ENCODE assay signal across 17 cellular contexts in genomic region chr2:108553181-108553919, GRCh38. TPM values are rescaled to one million over a fixed set of nuclear protein-coding genes. Genes with fewer than 3 reads are reported as not detected.
DNase-seq lines count a peak whose midpoint lies in the region; ATAC-seq, FAIRE-seq and TF ChIP-seq lines count a peak whose summit lies in the region.
"Had no signal": no experiment of that assay in that cellular context is flagged by ENCODE, and none has a peak within 500 bp of the region (broad histone marks: within the 10 kb centered on the region; RNA-seq: fewer than 3 reads in every experiment).

No MANE protein-coding gene starts in this region.

- H3K27ac ChIP-seq in pancreas (no peak overlapping the region), uterus (peak overlapping the region; percentile 5 to 31)
- H3K27ac ChIP-seq: BLaER1 treated with 17β-estradiol and CSF1 and Interleukin-3, amounts not matched to agents 10 nM and 100 nM; HL-60 had no signal

- no peak overlapping the region for H3K4me3 Mint-ChIP-seq in chondrocyte (ENCODE audit: unreplicated experiment)
- H3K4me3 Mint-ChIP-seq: activated naive CD8-positive, alpha-beta T cell; memory B cell had no signal

- H3K9me3 Mint-ChIP-seq in chondrocyte (ENCODE audit: low read depth): no peaks in the 10 kb centered on the region
- H3K9me3 Mint-ChIP-seq: memory B cell had no signal

- H3K36me3 Mint-ChIP-seq in chondrocyte (ENCODE audit: low read depth): no peaks in the 10 kb centered on the region

- H3K4me1 ChIP-seq in pancreas (peaks cover 3 to 8% (median 5%) of the 10 kb centered on the region in 3 donors), uterus (peaks cover 0 to 4% of the 10 kb centered on the region in 2 donors)
- H3K4me1 ChIP-seq: BLaER1 treated with 17β-estradiol and CSF1 and Interleukin-3, amounts not matched to agents 10 nM and 100 nM; Peyer's patch had no signal

- no peaks in the 10 kb centered on the region for H3K27me3 Mint-ChIP-seq in chondrocyte (ENCODE audit: low read depth)
- H3K27me3 Mint-ChIP-seq: activated naive CD8-positive, alpha-beta T cell; memory B cell had no signal

- no peak overlapping the region for H3K4me3 ChIP-seq in pancreas
- no peak overlapping the region for H3K4me3 ChIP-seq in uterus
- H3K4me3 ChIP-seq: BLaER1 treated with 17β-estradiol and CSF1 and Interleukin-3, amounts not matched to agents 10 nM and 100 nM; Peyer's patch had no signal

- DNase-seq in chondrocyte (ENCODE audit: low spot score): no peak
- no peak for DNase-seq in left ventricle myocardium superior
- DNase-seq in pancreas: no peak
- DNase-seq in uterus: no peak
- DNase-seq in RPMI8226: no peak
- DNase-seq in NCI-H2081 (lab: John Stamatoyannopoulos, UW): no peak
- DNase-seq in germinal center (ENCODE audit: low spot score): no peak
- DNase-seq: activated CD8-positive, alpha-beta memory T cell treated with anti-CD3 and anti-CD28 coated beads, Interleukin-2, amount 50 U/mL, for 4 hours; DMS79; NCI-H187; NCI-H526; Peyer's patch had no signal

- no peaks in the 10 kb centered on the region for H3K9me3 ChIP-seq in pancreas
- H3K9me3 ChIP-seq in uterus: no peaks in the 10 kb centered on the region
- H3K9me3 ChIP-seq: Peyer's patch had no signal

- FAIRE-seq in pancreas (lab: Jason Lieb, UNC): no peak

- no peaks in the 10 kb centered on the region for H3K27me3 ChIP-seq in pancreas
- no peaks in the 10 kb centered on the region for H3K27me3 ChIP-seq in uterus
- H3K27me3 ChIP-seq: BLaER1 treated with 17β-estradiol and CSF1 and Interleukin-3, amounts not matched to agents 10 nM and 100 nM; Peyer's patch had no signal

- intact Hi-C loops in left ventricle myocardium superior (cut with micrococcal nuclease) (no loop called here), pancreas (cut with DNase I) (no loop called here), uterus (cut with DNase I; ENCODE audit: low total_unique reads) (no loop called here)

- peak overlapping the region; percentile 60 for H3K27ac Mint-ChIP-seq in chondrocyte (ENCODE audit: unreplicated experiment)
- H3K27ac Mint-ChIP-seq: activated naive CD8-positive, alpha-beta T cell; memory B cell had no signal

- 62 to 65% methylated on average over 7 of the region's 7 CpGs for WGBS in pancreas, 2 donors

- H3K4me1 Mint-ChIP-seq in chondrocyte (ENCODE audit: low read depth): peaks cover 55% of the 10 kb centered on the region

- ATAC-seq in left ventricle myocardium superior (peak; percentile 67), pancreas (peak in 3 of 4 donors; percentile 18 to 39 (median 25))
- ATAC-seq: HCT116 had no signal

- H3K36me3 ChIP-seq in pancreas (no peaks in the 10 kb centered on the region), uterus (no peaks in the 10 kb centered on the region)
- H3K36me3 ChIP-seq: Peyer's patch had no signal

- TF ChIP-seq CTCF in chondrocyte (IDR thresholded peaks at IDR 0.05) (no peak), pancreas (IDR thresholded peaks at IDR 0.05) (no peak), uterus (IDR thresholded peaks at IDR 0.05) (no peak)

- no peak for TF ChIP-seq POLR2A in uterus (IDR thresholded peaks at IDR 0.05)

RNA-seq across cellular contexts. Expression of gene LIMS1, which starts 19.1 kb away (rescaled TPM):
- total RNA-seq in chondrocyte (101 to 148 TPM (median 145 TPM) in 3 replicates), left ventricle myocardium superior (74.3 TPM), pancreas (10 to 100 TPM; 16.3 to 45.7 (median 18.2) TPM), uterus (100 to 1,000 TPM in 2 of 4 donors, 10 to 100 TPM in 2; 37.4 to 357 (median 112) TPM)
- 1 to 10 TPM; 7.9 to 9.4 TPM for polyA plus RNA-seq in pancreas

Comparison
In these comparisons a context has a peak if more than half of its experiments do, and no peak if none do; other contexts are left out.
1. H3K27ac ChIP-seq: peak in uterus (2 of 2); none in pancreas (0 of 4).